38 cellular contexts compared by ENCODE assay signal in genomic region chr10:93667795-93668194, GRCh38. TPM values are rescaled to one million over a fixed set of nuclear protein-coding genes. Genes with fewer than 3 reads are reported as not detected.
"Had no signal": no experiment of that assay in that cellular context is flagged by ENCODE, and none has a peak within 500 bp of the region (broad histone marks: within the 10 kb centered on the region; RNA-seq: fewer than 3 reads in every experiment).

No MANE protein-coding gene starts in this region.

- H3K4me1 ChIP-seq: breast epithelium had no signal

- H3K4me3 ChIP-seq: adrenal gland, body of pancreas, breast epithelium had no signal

- H3K36me3 ChIP-seq: breast epithelium had no signal

- H3K9me3 ChIP-seq: adrenal gland, body of pancreas, breast epithelium had no signal

- DNase-seq: activated B cell treated with CpG ODN at 0.5 μM for 24 hours; activated CD4-positive, alpha-beta memory T cell treated with anti-CD3 and anti-CD28 coated beads for 36 hours; activated CD4-positive, alpha-beta T cell treated with anti-CD3 and anti-CD28 coated beads for 4 hours; activated CD4-positive, alpha-beta T cell treated with anti-CD3 and anti-CD28 coated beads, Interleukin-2, amount 10 ng/mL, durations not matched to agents 24 days and 14 days; activated CD4-positive, alpha-beta T cell treated with anti-CD3 and anti-CD28 coated beads, Interleukin-2, amount 50 U/mL, for 1 hour; activated CD4-positive, alpha-beta T cell treated with anti-CD3 and anti-CD28 coated beads, Interleukin-2, amount 50 U/mL, for 4 hours; activated CD4-positive, CD25-positive, alpha-beta regulatory T cell treated with anti-CD3 and anti-CD28 coated beads, Interleukin-2, amount 50 U/mL, for 72 hours; activated CD8-positive, alpha-beta memory T cell treated with anti-CD3 and anti-CD28 coated beads, Interleukin-2, amount 50 U/mL, for 4 hours; activated CD8-positive, alpha-beta T cell treated with anti-CD3 and anti-CD28 coated beads for 36 hours; activated effector memory CD4-positive, alpha-beta T cell treated with anti-CD3 and anti-CD28 coated beads, Interleukin-2, amount 50 U/mL, for 16 hours; activated gamma-delta T cell treated with Interleukin-2 at 50 U/mL for 16 hours; activated naive CD4-positive, alpha-beta T cell; activated naive CD4-positive, alpha-beta T cell treated with anti-CD3 and anti-CD28 coated beads for 36 hours; activated naive CD4-positive, alpha-beta T cell treated with anti-CD3 and anti-CD28 coated beads, Interleukin-2, amount 50 U/mL, for 16 hours; activated naive CD8-positive, alpha-beta T cell treated with anti-CD3 and anti-CD28 coated beads for 36 hours; activated T-cell treated with anti-CD3 and anti-CD28 coated beads for 4 hours; activated T-cell treated with anti-CD3 and anti-CD28 coated beads, Interleukin-2, amount 50 U/mL, for 1 hour; activated T-cell treated with anti-CD3 and anti-CD28 coated beads, Interleukin-2, amount 50 U/mL, for 4 hours; activated T-cell treated with anti-CD3 and anti-CD28 coated beads, Interleukin-2, amount 50 U/mL, for 72 hours; adrenal gland; amniotic stem cell; aorta; body of pancreas; brain microvascular endothelial cell; central memory CD4-positive, alpha-beta T cell; T-helper 1 cell; T-helper 2 cell; T-helper 9 cell had no signal

- FAIRE-seq: astrocyte, TTC549 had no signal

- H3K27me3 ChIP-seq: adrenal gland, body of pancreas, brain microvascular endothelial cell, breast epithelium had no signal

- ATAC-seq: activated CD8-positive, alpha-beta T cell treated with anti-CD3 and anti-CD28 coated beads for 36 hours; activated naive CD4-positive, alpha-beta T cell treated with anti-CD3 and anti-CD28 coated beads, Interleukin-2, amount 50 U/mL, for 72 hours; activated T-cell treated with anti-CD3 and anti-CD28 coated beads, Interleukin-2, amount 50 U/mL, for 4 hours; activated T-cell treated with anti-CD3 and anti-CD28 coated beads, Interleukin-2, amount 50 U/mL, for 72 hours; activated T-helper 17 cell treated with anti-CD3 and anti-CD28 coated beads, Interleukin-2, amount 50 U/mL, for 72 hours; body of pancreas had no signal

- H3K27ac ChIP-seq: adrenal gland, body of pancreas, brain microvascular endothelial cell, breast epithelium, VCaP had no signal

RNA-seq across cellular contexts. Expression of gene PDE6C, which starts 55.5 kb away (rescaled TPM):
- total RNA-seq: activated B cell treated with CpG ODN at 0.5 μM for 24 hours; activated CD4-positive, alpha-beta memory T cell treated with anti-CD3 and anti-CD28 coated beads for 36 hours; activated CD4-positive, alpha-beta T cell treated with anti-CD3 and anti-CD28 coated beads, Interleukin-2, amount 10 ng/mL, durations not matched to agents 24 days and 14 days; activated CD8-positive, alpha-beta memory T cell treated with anti-CD3 and anti-CD28 coated beads for 36 hours; activated CD8-positive, alpha-beta T cell treated with anti-CD3 and anti-CD28 coated beads for 36 hours; activated naive CD4-positive, alpha-beta T cell treated with anti-CD3 and anti-CD28 coated beads for 36 hours; activated naive CD4-positive, alpha-beta T cell treated with anti-CD3 and anti-CD28 coated beads, Interleukin-2, amount 50 U/mL, for 72 hours; activated naive CD8-positive, alpha-beta T cell treated with anti-CD3 and anti-CD28 coated beads for 36 hours; activated T-cell treated with anti-CD3 and anti-CD28 coated beads, Interleukin-2, amount 50 U/mL, for 4 hours; activated T-cell treated with anti-CD3 and anti-CD28 coated beads, Interleukin-2, amount 50 U/mL, for 72 hours; activated T-helper 1 cell treated with anti-CD3 and anti-CD28 coated beads, Interleukin-12 subunit alpha, Interleukin-12 subunit beta, Interleukin-2, Interleukin-4 antibody, amounts not matched to agents 30 ng/mL and 10 ng/mL and 1 ng/mL, durations not matched to agents 14 hours and 24 hours and 36 hours; activated T-helper 17 cell treated with anti-CD3 and anti-CD28 coated beads, Interleukin-2, amount 50 U/mL, for 72 hours; adrenal gland; aorta; astrocyte; body of pancreas; breast epithelium; cardiac septum; cerebellum had no signal
- polyA plus RNA-seq: adrenal gland, aorta had no signal
